In genomic region chr1:206556047-206556747, GRCh38 we compare ENCODE assay signal across 8 cellular contexts. TPM values are rescaled to one million over a fixed set of nuclear protein-coding genes. Genes with fewer than 3 reads are reported as not detected.
DNase-seq lines count a peak whose midpoint lies in the region; ATAC-seq, FAIRE-seq and TF ChIP-seq lines count a peak whose summit lies in the region.

No MANE protein-coding gene starts in this region.

- H3K79me2 ChIP-seq in SU-DHL-6 (ENCODE audit: insufficient read depth, low read length) (peaks cover 32% of the 10 kb centered on the region), hepatocyte (no peaks in the 10 kb centered on the region), osteoblast (ENCODE audit: insufficient read depth, low read length) (no peaks in the 10 kb centered on the region)

- intact Hi-C loops in left colon (cut with DNase I, micrococcal nuclease): no loop called here

- H3K4me1 ChIP-seq in hepatocyte (ENCODE audit: insufficient read depth) (peaks cover 33% of the 10 kb centered on the region), osteoblast (ENCODE audit: insufficient read depth, low read length) (peaks cover 12% of the 10 kb centered on the region)

- TF ChIP-seq POLR2A in GM12892 (IDR thresholded peaks at IDR 0.05; ENCODE audit: low read depth, low read length): no peak

- no peak overlapping the region for H3K27ac ChIP-seq in SU-DHL-6 (ENCODE audit: low read depth, low read length)
- H3K27ac ChIP-seq in hepatocyte: no peak overlapping the region
- H3K27ac ChIP-seq in osteoblast (ENCODE audit: low read depth, low read length): no peak overlapping the region

- ATAC-seq in left colon: no peak
- ATAC-seq in HG03439 (IDR thresholded peaks at IDR 0.05; ENCODE audit: unreplicated experiment): no peak

- TF ChIP-seq CTCF in SU-DHL-6 (IDR thresholded peaks at IDR 0.05; ENCODE audit: insufficient read depth, low read length, poor library complexity, severe bottlenecking) (no peak), hepatocyte (IDR thresholded peaks at IDR 0.05; ENCODE audit: poor library complexity) (no peak), osteoblast (IDR thresholded peaks at IDR 0.05; ENCODE audit: extremely low read depth, low read depth, low read length) (no peak)

- FAIRE-seq in GM12892 (lab: Jason Lieb, UNC): no peak

- H3K9me3 ChIP-seq in SU-DHL-6 (ENCODE audit: insufficient read depth, low read length) (no peaks in the 10 kb centered on the region), hepatocyte (ENCODE audit: low read depth) (no peaks in the 10 kb centered on the region), osteoblast (ENCODE audit: low read depth, low read length) (no peaks in the 10 kb centered on the region)

- DNase-seq in stimulated activated CD4-positive, alpha-beta T cell treated with anti-CD3 and anti-CD28 coated beads, Interleukin-1b, Interleukin-23, amount 100 ng/mL, for 48 hours: peak; percentile 58
- no peak for DNase-seq in stimulated activated CD4-positive, alpha-beta T cell treated with anti-CD3 and anti-CD28 coated beads, Interleukin-2, amount 100 ng/mL, for 48 hours
- no peak for DNase-seq in hepatocyte (ENCODE audit: low spot score)
- no peak for DNase-seq in left colon
- DNase-seq in osteoblast (ENCODE audit: insufficient read length, low spot score, missing footprints): no peak
- no peak for DNase-seq in GM12892 (ENCODE audit: insufficient read length)

- WGBS in hepatocyte (ENCODE audit: low lambda C conversion rate, missing lambda C conversion rate): 53% methylated on average over 7 of the region's 7 CpGs

- H2AFZ ChIP-seq in SU-DHL-6 (ENCODE audit: low read depth, low read length, severe bottlenecking) (no peak overlapping the region), hepatocyte (no peak overlapping the region), osteoblast (ENCODE audit: low read length) (no peak overlapping the region)

- peak overlapping the region; percentile 90; the same call in 1 of the 2 replicates for H3K9ac ChIP-seq in SU-DHL-6 (ENCODE audit: low read length)

- H4K20me1 ChIP-seq in SU-DHL-6 (ENCODE audit: low read depth, low read length): no peaks in the 10 kb centered on the region
- no peaks in the 10 kb centered on the region for H4K20me1 ChIP-seq in hepatocyte (ENCODE audit: insufficient read depth, poor library complexity, severe bottlenecking)
- H4K20me1 ChIP-seq in osteoblast (ENCODE audit: insufficient read depth, low read length): no peaks in the 10 kb centered on the region

- H3K27me3 ChIP-seq in SU-DHL-6 (ENCODE audit: low read length) (no peaks in the 10 kb centered on the region), hepatocyte (peaks cover 7% of the 10 kb centered on the region), osteoblast (ENCODE audit: insufficient read depth, low read length) (peaks cover 12% of the 10 kb centered on the region)

- peaks cover 25% of the 10 kb centered on the region for H3F3A ChIP-seq in SU-DHL-6 (ENCODE audit: insufficient read depth)

- H3K4me3 ChIP-seq in SU-DHL-6 (ENCODE audit: insufficient read depth, low read length, poor library complexity, severe bottlenecking) (no peak overlapping the region), hepatocyte (no peak overlapping the region), osteoblast (ENCODE audit: insufficient read depth, low read length) (no peak overlapping the region)

- H3K4me2 ChIP-seq in SU-DHL-6 (ENCODE audit: low read depth, low read length, poor library complexity, severe bottlenecking) (peak overlapping the region; percentile 92), hepatocyte (peak overlapping the region; percentile 97), osteoblast (ENCODE audit: insufficient read depth, low read length) (no peak overlapping the region)

- no peaks in the 10 kb centered on the region for H3K36me3 ChIP-seq in SU-DHL-6 (ENCODE audit: low read length)
- no peaks in the 10 kb centered on the region for H3K36me3 ChIP-seq in hepatocyte (replicated peaks; ENCODE audit: insufficient read depth, low read depth)
- H3K36me3 ChIP-seq in osteoblast (ENCODE audit: insufficient read depth, low read length): no peaks in the 10 kb centered on the region

- H3K9me2 ChIP-seq in SU-DHL-6 (replicated peaks; ENCODE audit: insufficient read depth, low read length): no peaks in the 10 kb centered on the region
- H3K9me2 ChIP-seq in hepatocyte (replicated peaks; ENCODE audit: insufficient read depth): no peaks in the 10 kb centered on the region

RNA-seq across cellular contexts. Expression of gene RASSF5, which starts 48.9 kb away (rescaled TPM):
- total RNA-seq in hepatocyte (2.0 TPM in 2 replicates), left colon (1 to 10 TPM; 3.3 to 7.7 TPM), osteoblast (0.59 and 0.72 TPM in 2 replicates)
- 1.6 and 2.3 TPM in 2 replicates for polyA plus RNA-seq in hepatocyte
- 43.0 TPM for polyA plus RNA-seq in GM12892 (2012; ENCODE audit: missing spikeins)

RNA-seq across cellular contexts. Expression of gene EIF2D, which starts 56.1 kb away (rescaled TPM):
- total RNA-seq in hepatocyte (30.1 and 40.4 TPM in 2 replicates), left colon (10 to 100 TPM; 35.5 to 38.4 TPM), osteoblast (52.8 and 53.6 TPM in 2 replicates)
- polyA plus RNA-seq in hepatocyte: 25.7 and 27.7 TPM in 2 replicates
- 81.9 TPM for polyA plus RNA-seq in GM12892 (2012; ENCODE audit: missing spikeins)
